ENCODE assay signal across 1 cellular context in genomic region chr21:14541840-14542495, GRCh38.
TF ChIP-seq lines count a peak whose summit lies in the region.

No MANE protein-coding gene starts in this region.

TF ChIP-seq in K562, 482 proteins besides CTCF, POLR2A, EP300 and RAD21 (continued from another document and continues in another):
- TF ChIP-seq ZBTB40 (IDR thresholded peaks at IDR 0.05) (peak; percentile 67), ZBTB40 (CRISPR knock-in tag; IDR thresholded peaks at IDR 0.05) (no peak), SMARCE1 (IDR thresholded peaks at IDR 0.05) (peak; percentile 24; the same call in 1 of the 2 replicates), IRF2 (CRISPR knock-in tag; IDR thresholded peaks at IDR 0.05) (no peak), GTF2E2 (tag; IDR thresholded peaks at IDR 0.05) (no peak), NR2C1 (IDR thresholded peaks at IDR 0.05) (no peak), NR2C1 (tag; IDR thresholded peaks at IDR 0.05) (no peak), MTF1 (CRISPR knock-in tag; IDR thresholded peaks at IDR 0.05; ENCODE audit: borderline replicate concordance) (no peak), SMAD2 (IDR thresholded peaks at IDR 0.05; ENCODE audit: low read depth, low read length) (no peak), ELK1 (CRISPR knock-in tag; IDR thresholded peaks at IDR 0.05) (no peak), CCAR2 (IDR thresholded peaks at IDR 0.05; ENCODE audit: low read depth, low read length) (no peak), ZBTB12 (CRISPR knock-in tag; IDR thresholded peaks at IDR 0.05) (no peak), ZBTB1 (CRISPR knock-in tag; IDR thresholded peaks at IDR 0.05; ENCODE audit: borderline replicate concordance, low read depth) (no peak), ZFPM2 (CRISPR knock-in tag; IDR thresholded peaks at IDR 0.05) (no peak), PHB2 (IDR thresholded peaks at IDR 0.05; ENCODE audit: low read depth) (no peak), RERE (CRISPR knock-in tag; IDR thresholded peaks at IDR 0.05; ENCODE audit: borderline replicate concordance) (no peak), CEBPG (CRISPR knock-in tag; IDR thresholded peaks at IDR 0.05) (no peak), CEBPG (tag; conservative IDR thresholded peaks at IDR 0.05 in 1 of 2, IDR thresholded peaks at IDR 0.05 in 1 of 2) (no peak), NFIX (CRISPR knock-in tag; IDR thresholded peaks at IDR 0.05; ENCODE audit: low read depth) (no peak), ZFX (CRISPR knock-in tag; IDR thresholded peaks at IDR 0.05) (no peak), ZNF561 (CRISPR knock-in tag; conservative IDR thresholded peaks at IDR 0.05) (no peak), NBN (IDR thresholded peaks at IDR 0.05; ENCODE audit: low read depth) (no peak), ZFP91 (CRISPR knock-in tag; IDR thresholded peaks at IDR 0.05) (no peak), ZBTB17 (CRISPR knock-in tag; IDR thresholded peaks at IDR 0.05) (0 out of 2 replicates have a peak, but pooled peaks have one; percentile 38), ZNF197 (CRISPR knock-in tag; IDR thresholded peaks at IDR 0.05; ENCODE audit: low read depth) (no peak), GABPA (tag; conservative IDR thresholded peaks at IDR 0.05; ENCODE audit: low read depth) (no peak), ARID2 (IDR thresholded peaks at IDR 0.05) (no peak), ZNF280B (CRISPR knock-in tag; IDR thresholded peaks at IDR 0.05) (no peak), CREB3L1 (IDR thresholded peaks at IDR 0.05; ENCODE audit: borderline replicate concordance, low read depth) (no peak), C11orf30 (IDR thresholded peaks at IDR 0.05; ENCODE audit: low read depth) (peak; percentile 31; the same call in 1 of the 2 replicates), POLR3G (IDR thresholded peaks at IDR 0.05; ENCODE audit: extremely low read depth, insufficient read length, insufficient replicate concordance) (no peak), ZNF277 (CRISPR knock-in tag; IDR thresholded peaks at IDR 0.05; ENCODE audit: borderline replicate concordance) (no peak), MLLT1 (IDR thresholded peaks at IDR 0.05) (peak; percentile 90 to 94), ARNT (IDR thresholded peaks at IDR 0.05) (no peak)
